In genomic region chr15:37135225-37135624, GRCh38 we compare ENCODE assay signal across 9 cellular contexts. TPM values are rescaled to one million over a fixed set of nuclear protein-coding genes. Genes with fewer than 3 reads are reported as not detected.
DNase-seq lines count a peak whose midpoint lies in the region; ATAC-seq and TF ChIP-seq lines count a peak whose summit lies in the region.
"Had no signal": no experiment of that assay in that cellular context is flagged by ENCODE, and none has a peak within 500 bp of the region (broad histone marks: within the 10 kb centered on the region; RNA-seq: fewer than 3 reads in every experiment).

No MANE protein-coding gene starts in this region.

- no peaks in the 10 kb centered on the region for H3K9me3 Mint-ChIP-seq in nephron progenitor cell

- H3K36me3 ChIP-seq in gastrocnemius medialis, result no peaks in the 10 kb centered on the region
- H3K36me3 ChIP-seq: BLaER1 had no signal

- intact Hi-C loops in gastrocnemius medialis (cut with DNase I; ENCODE audit: low total_unique reads), result loop anchor here (10.0 kb wide), 1 partner anchor 250 kb away; no protein-coding TSS in a partner anchor

- in situ Hi-C loops in gastrocnemius medialis (cut with MboI; ENCODE audit: low sequenced_read_pairs in 4 of 4), result no loop called here

- ATAC-seq in HG03103 (IDR thresholded peaks at IDR 0.05; ENCODE audit: low read depth, unreplicated experiment), result peak; percentile 61
- no peak for ATAC-seq in GM18517 (IDR thresholded peaks at IDR 0.05; ENCODE audit: unreplicated experiment)
- ATAC-seq in GM21737 (IDR thresholded peaks at IDR 0.05; ENCODE audit: unreplicated experiment), result no peak
- no peak for ATAC-seq in gastrocnemius medialis

- no peaks in the 10 kb centered on the region for H3K4me1 ChIP-seq in gastrocnemius medialis

- peak; percentile 68 for DNase-seq in NCI-H2107 treated with DMSO at 0.1 percent for 48 hours (lab: John Stamatoyannopoulos, UW; ENCODE audit: unreplicated experiment)
- DNase-seq in NCI-H2107 (lab: John Stamatoyannopoulos, UW), result no peak
- peak; percentile 27 for DNase-seq in SK-N-DZ (ENCODE audit: low spot score)
- no peak for DNase-seq in nephron progenitor cell
- DNase-seq in gastrocnemius medialis, result no peak

- H3K27ac ChIP-seq in gastrocnemius medialis, result no peak overlapping the region
- H3K27ac ChIP-seq: BLaER1 had no signal

- H3K9me3 ChIP-seq in gastrocnemius medialis, result no peaks in the 10 kb centered on the region
- H3K9me3 ChIP-seq: BLaER1 had no signal

- TF ChIP-seq CTCF in nephron progenitor cell (IDR thresholded peaks at IDR 0.05) (peak; percentile 25), gastrocnemius medialis (IDR thresholded peaks at IDR 0.05 in 4 of 5, conservative IDR thresholded peaks at IDR 0.05 in 1 of 5) (peak in 1 of 5 experiments; percentile 10)

- TF ChIP-seq POLR2A in gastrocnemius medialis (IDR thresholded peaks at IDR 0.05), result no peak

- peaks cover 61% of the 10 kb centered on the region for H3K4me1 Mint-ChIP-seq in nephron progenitor cell

- no peak overlapping the region for H3K4me3 Mint-ChIP-seq in nephron progenitor cell

- H3K27me3 ChIP-seq in gastrocnemius medialis, result peaks cover 0 to 4% (median 0%) of the 10 kb centered on the region in 3 donors
- H3K27me3 ChIP-seq: BLaER1 had no signal

- no peak overlapping the region for H3K27ac Mint-ChIP-seq in nephron progenitor cell

- no peaks in the 10 kb centered on the region for H3K27me3 Mint-ChIP-seq in nephron progenitor cell (ENCODE audit: low read depth, poor library complexity)

- no peak overlapping the region for H3K4me3 ChIP-seq in gastrocnemius medialis
- H3K4me3 ChIP-seq: BLaER1 had no signal

- H3K36me3 Mint-ChIP-seq in nephron progenitor cell (ENCODE audit: low read depth), result no peaks in the 10 kb centered on the region

RNA-seq across cellular contexts. Expression of gene MEIS2, which starts 34.9 kb away (rescaled TPM):
- polyA plus RNA-seq in SK-N-DZ (2014; cell fraction: cytosol; rRNA removed), result 133 and 168 TPM in 2 replicates
- polyA plus RNA-seq in SK-N-DZ (2014; cell fraction: nucleus; rRNA removed), result 136 and 171 TPM in 2 replicates
- total RNA-seq in gastrocnemius medialis, result 1 to 10 TPM in 1 of 4 donors, under 1 TPM in 2, not detected in 1; 0.31 to 1.8 (median 0.40) TPM

Comparison
In these comparisons a context has a peak if more than half of its experiments do, and no peak if none do; other contexts are left out.
1. DNase-seq: peak in NCI-H2107 treated with DMSO at 0.1 percent for 48 hours (single experiment) and SK-N-DZ (single experiment); none in NCI-H2107 (single experiment), nephron progenitor cell (single experiment) and gastrocnemius medialis (0 of 2).